ENCODE assay signal across 8 cellular contexts in the genomic region with DNA sequence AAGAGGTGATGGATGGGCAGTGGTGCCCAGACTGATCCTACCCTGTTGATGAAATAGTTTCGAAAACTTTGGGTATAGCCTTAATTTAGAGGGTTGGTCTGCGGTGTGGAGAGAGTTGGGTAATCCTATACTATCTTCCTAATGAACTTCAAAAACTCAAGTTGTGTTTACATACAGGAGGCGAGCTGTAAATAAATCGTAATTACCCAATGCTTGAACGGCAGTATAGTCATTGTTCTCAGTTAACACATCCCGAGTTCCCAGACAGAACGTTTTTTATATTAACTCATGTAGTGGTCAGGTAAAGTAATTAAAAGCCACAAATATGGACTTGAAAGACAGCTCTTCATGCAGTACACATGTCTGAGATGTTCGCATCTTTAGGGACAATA.
A peak's percentile ranks its signal among the peaks of the same experiment; 100 is the strongest.
DNase-seq lines count a peak whose midpoint lies in the region; TF ChIP-seq lines count a peak whose summit lies in the region.

No MANE protein-coding gene starts in this region.

- H3K36me3 ChIP-seq in NT2/D1 (ENCODE audit: insufficient read depth, insufficient read length, low read length): peaks cover 3% of the 10 kb centered on the region
- no peaks in the 10 kb centered on the region for H3K36me3 ChIP-seq in muscle layer of colon (ENCODE audit: insufficient read depth, low read length)

- peak overlapping the region; percentile 79 for H3K9ac ChIP-seq in NT2/D1 (ENCODE audit: insufficient read length, low read depth)
- peak overlapping the region; percentile 86 for H3K9ac ChIP-seq in muscle layer of colon (ENCODE audit: low read length)

- peak; percentile 20 for DNase-seq in NCI-H510A treated with DMSO at 0.1 percent for 48 hours (lab: John Stamatoyannopoulos, UW)
- DNase-seq in NCI-H510A (lab: John Stamatoyannopoulos, UW): no peak
- no peak for DNase-seq in NT2/D1 (ENCODE audit: low read depth, low spot score)
- DNase-seq in coronary artery (ENCODE audit: low spot score): no peak
- no peak for DNase-seq in GM13976 (ENCODE audit: low spot score)
- no peak for DNase-seq in NCI-H2227 treated with DMSO at 0.1 percent for 48 hours (lab: John Stamatoyannopoulos, UW)
- no peak for DNase-seq in stimulated activated CD8-positive, alpha-beta memory T cell treated with anti-CD3 and anti-CD28 coated beads, Interleukin-4, amount 100 ng/mL, for 48 hours

- in situ Hi-C loops in GM13976 (cut with MboI; ENCODE audit: low sequenced_read_pairs, unreplicated experiment): loop anchor here (25.0 kb wide), 3 partner anchors 325 to 950 kb away; a partner anchor contains a TSS

- no peaks in the 10 kb centered on the region for H3K9me3 ChIP-seq in NT2/D1 (ENCODE audit: insufficient read depth, low read length)
- no peaks in the 10 kb centered on the region for H3K9me3 ChIP-seq in muscle layer of colon (ENCODE audit: low read length)

- no peaks in the 10 kb centered on the region for H3K4me1 ChIP-seq in NT2/D1 (ENCODE audit: insufficient read depth, insufficient read length)
- peaks cover 12% of the 10 kb centered on the region for H3K4me1 ChIP-seq in muscle layer of colon (ENCODE audit: insufficient read depth, low read length)

- H3K27me3 ChIP-seq in NT2/D1 (ENCODE audit: insufficient read depth, insufficient read length) (peaks cover 8% of the 10 kb centered on the region), muscle layer of colon (ENCODE audit: control insufficient read depth in 1 of 2, insufficient read depth in 2 of 2, low read length in 2 of 2) (no peaks in the 10 kb centered on the region)

- H3K27ac ChIP-seq in coronary artery: peak overlapping the region; percentile 86 to 99
- H3K27ac ChIP-seq in muscle layer of colon (ENCODE audit: low read depth, low read length): peak overlapping the region; percentile 89

- no peak for TF ChIP-seq CTCF in coronary artery (IDR thresholded peaks at IDR 0.05)
- no peak for TF ChIP-seq CTCF in GM13976 (IDR thresholded peaks at IDR 0.05; ENCODE audit: borderline replicate concordance, control extremely low read depth, extremely low read depth, insufficient read depth, missing control alignments)

- peak overlapping the region; percentile 63 for H3K4me3 ChIP-seq in NT2/D1 (ENCODE audit: insufficient read length, low read depth)
- peak overlapping the region; percentile 95 for H3K4me3 ChIP-seq in coronary artery
- peak overlapping the region; percentile 59 to 75 for H3K4me3 ChIP-seq in muscle layer of colon (ENCODE audit: low read depth in 1 of 2, low read length in 2 of 2)
